ENCODE assay signal across 27 cellular contexts in the genomic region with DNA sequence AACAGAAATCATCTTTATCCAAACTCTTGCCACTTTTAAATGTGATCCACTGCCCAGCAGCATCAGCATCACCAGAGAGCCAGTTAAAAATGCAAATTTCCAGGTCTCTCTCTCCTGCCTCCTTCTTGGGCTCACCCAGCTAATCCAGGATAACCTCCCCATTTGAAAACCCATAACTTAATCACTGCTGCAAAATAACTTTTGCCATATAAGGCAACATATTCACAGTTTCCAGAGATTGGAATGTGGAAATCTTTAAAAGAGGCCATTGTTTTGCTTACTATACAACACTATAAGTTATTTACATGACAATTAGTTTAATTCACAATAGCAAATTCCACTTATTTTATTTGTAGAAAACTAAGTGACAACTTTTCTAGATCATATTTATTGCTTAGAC.
A peak's percentile ranks its signal among the peaks of the same experiment; 100 is the strongest.
DNase-seq lines count a peak whose midpoint lies in the region; ATAC-seq, FAIRE-seq and TF ChIP-seq lines count a peak whose summit lies in the region.
"Had no signal": no experiment of that assay in that cellular context is flagged by ENCODE, and none has a peak within 500 bp of the region (broad histone marks: within the 10 kb centered on the region; RNA-seq: fewer than 3 reads in every experiment).

No MANE protein-coding gene starts in this region.

- H3K4me1 ChIP-seq in DND-41 (ENCODE audit: insufficient read depth, low read length) (peaks cover 64% of the 10 kb centered on the region), HAP-1 (peaks cover 33% of the 10 kb centered on the region)

- H3K36me3 ChIP-seq in DND-41 (ENCODE audit: insufficient read depth, low read length) (no peaks in the 10 kb centered on the region), HAP-1 (replicated peaks) (peaks cover under 1% of the 10 kb centered on the region)
- H3K36me3 ChIP-seq: cardiac muscle cell, left lung, stomach had no signal

- in situ Hi-C loops in HAP-1 (cut with MboI; ENCODE audit: low sequenced_read_pairs): no loop called here

- H3K9ac ChIP-seq in DND-41 (ENCODE audit: low read depth, low read length): peak overlapping the region; percentile 68

- H3K79me2 ChIP-seq in DND-41 (ENCODE audit: insufficient read depth, low read length): peaks cover 8% of the 10 kb centered on the region

- no peak overlapping the region; a peak in 1 of 4 replicates for H3K4me3 ChIP-seq in DND-41 (ENCODE audit: low read depth in 1 of 2, low read length in 2 of 2)
- no peak overlapping the region for H3K4me3 ChIP-seq in HAP-1
- H3K4me3 ChIP-seq: cardiac muscle cell, dorsolateral prefrontal cortex, left lung, psoas muscle, SK-N-MC, stomach had no signal

- H3K27me3 ChIP-seq in DND-41 (ENCODE audit: insufficient read depth, low read length, poor library complexity): no peaks in the 10 kb centered on the region
- no peaks in the 10 kb centered on the region for H3K27me3 ChIP-seq in HAP-1 (ENCODE audit: low read depth)
- H3K27me3 ChIP-seq: cardiac muscle cell, dorsolateral prefrontal cortex, left lung had no signal

- H3K27ac ChIP-seq in DND-41 (ENCODE audit: low read length): peak overlapping the region; percentile 97
- H3K27ac ChIP-seq: cardiac muscle cell, dorsolateral prefrontal cortex, left lung, psoas muscle, SK-N-MC, stomach had no signal

- peak overlapping the region; percentile 65; the same call in 1 of the 2 replicates for H3K4me2 ChIP-seq in DND-41 (ENCODE audit: insufficient read depth, low read length)

- no peaks in the 10 kb centered on the region for H3K9me3 ChIP-seq in DND-41 (ENCODE audit: insufficient read depth, low read length, severe bottlenecking)
- H3K9me3 ChIP-seq in HAP-1: no peaks in the 10 kb centered on the region
- H3K9me3 ChIP-seq: left lung, psoas muscle, stomach had no signal

- DNase-seq in DND-41 (no peak), HAP-1 (ENCODE audit: low spot score in 2 of 2) (peak; percentile 58 to 95), astrocyte of the hippocampus (ENCODE audit: low read depth, low spot score) (peak; percentile 26), iPS-NIHi11 (ENCODE audit: low spot score) (peak; percentile 22), H54 (ENCODE audit: insufficient read length, low spot score) (no peak), glomerular visceral epithelial cell (ENCODE audit: extremely low spot score) (no peak), NOMO-1 treated with DMSO at 0.1 percent for 48 hours (lab: John Stamatoyannopoulos, UW; ENCODE audit: unreplicated experiment) (no peak)
- DNase-seq: activated CD4-positive, alpha-beta T cell treated with anti-CD3 and anti-CD28 coated beads for 4 hours; activated effector memory CD4-positive, alpha-beta T cell treated with Interleukin-2 at 50 U/mL for 16 hours; DMS 273 treated with DMSO at 0.1 percent for 48 hours; dorsolateral prefrontal cortex; GDM1; Karpas-422; left lung; midbrain; NCI-H1048; NCI-H1930; NCI-H345; nephron progenitor cell; psoas muscle; stimulated activated CD4-positive, alpha-beta T cell treated with anti-CD3 and anti-CD28 coated beads, Interleukin-4, amount 100 ng/mL, for 1 hour; stomach; trophoblast cell had no signal

- H4K20me1 ChIP-seq in DND-41 (ENCODE audit: insufficient read depth, low read length): no peaks in the 10 kb centered on the region

- peak overlapping the region; percentile 76 for H2AFZ ChIP-seq in DND-41 (ENCODE audit: low read depth, low read length)

- peak; percentile 12; the same call in 1 of the 3 replicates for ATAC-seq in DND-41 (ENCODE audit: insufficient read depth, low read depth)
- ATAC-seq in activated CD4-positive, CD25-positive, alpha-beta regulatory T cell treated with anti-CD3 and anti-CD28 coated beads, Interleukin-2, amount 50 U/mL, for 24 hours: no peak
- ATAC-seq: left lung, psoas muscle had no signal

- no peak for TF ChIP-seq CTCF in DND-41 (IDR thresholded peaks at IDR 0.05; ENCODE audit: borderline replicate concordance, extremely low read depth, low read length, poor library complexity, severe bottlenecking)

- no peak for TF ChIP-seq POLR2A in H54 (IDR thresholded peaks at IDR 0.05; ENCODE audit: low read depth, low read length)

- no peak for FAIRE-seq in H54 (lab: Jason Lieb, UNC)
- FAIRE-seq: RCC 7860 had no signal

Comparison
In these comparisons a context has a peak if more than half of its experiments do, and no peak if none do; other contexts are left out.
1. DNase-seq: peak in HAP-1 (2 of 2), astrocyte of the hippocampus (single experiment) and iPS-NIHi11 (single experiment); none in DND-41 (single experiment), H54 (single experiment), glomerular visceral epithelial cell (single experiment) and NOMO-1 treated with DMSO at 0.1 percent for 48 hours (single experiment).